In the genomic region with DNA sequence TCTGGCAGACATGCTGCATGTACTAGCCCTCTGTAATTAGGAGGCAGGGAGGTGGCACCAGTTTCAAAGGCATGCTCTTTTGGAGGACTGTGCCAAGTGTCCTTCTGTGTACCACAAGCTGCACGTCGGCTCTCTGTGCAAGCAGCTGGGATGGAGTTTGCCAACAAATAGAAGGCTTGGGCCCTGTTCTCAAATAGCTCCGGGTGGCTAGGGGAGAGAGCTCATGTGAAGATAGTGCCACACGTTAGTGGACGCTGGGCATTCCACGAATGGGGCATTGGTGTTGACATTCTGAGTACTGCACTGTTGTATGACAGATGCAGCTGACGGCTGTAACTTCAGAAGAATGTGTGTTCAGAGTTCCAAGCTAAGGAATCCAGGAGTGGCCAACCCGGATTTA, we compare ENCODE assay signal across 1 cellular context.
TF ChIP-seq lines count a peak whose summit lies in the region.

No MANE protein-coding gene starts in this region.

TF ChIP-seq in GM23338, 12 proteins besides CTCF, POLR2A, EP300 and RAD21:
- TF ChIP-seq EZH2 (IDR thresholded peaks at IDR 0.05; ENCODE audit: low read depth, unreplicated experiment), result no peak
- TF ChIP-seq STAT1 (IDR thresholded peaks at IDR 0.05; ENCODE audit: unreplicated experiment), result no peak
